In genomic region chr1:48679107-48679506, GRCh38 we compare ENCODE assay signal across 1 cellular context.
TF ChIP-seq lines count a peak whose summit lies in the region.

No MANE protein-coding gene starts in this region.

TF ChIP-seq in liver, 16 proteins besides CTCF, POLR2A, EP300 and RAD21 (continued from another document):
- no peak for TF ChIP-seq REST (IDR thresholded peaks at IDR 0.05)
TF ChIP-seq in liver: peak in this region for 0.
